Comparison of ENCODE assay signal across 1 cellular context in the genomic region with DNA sequence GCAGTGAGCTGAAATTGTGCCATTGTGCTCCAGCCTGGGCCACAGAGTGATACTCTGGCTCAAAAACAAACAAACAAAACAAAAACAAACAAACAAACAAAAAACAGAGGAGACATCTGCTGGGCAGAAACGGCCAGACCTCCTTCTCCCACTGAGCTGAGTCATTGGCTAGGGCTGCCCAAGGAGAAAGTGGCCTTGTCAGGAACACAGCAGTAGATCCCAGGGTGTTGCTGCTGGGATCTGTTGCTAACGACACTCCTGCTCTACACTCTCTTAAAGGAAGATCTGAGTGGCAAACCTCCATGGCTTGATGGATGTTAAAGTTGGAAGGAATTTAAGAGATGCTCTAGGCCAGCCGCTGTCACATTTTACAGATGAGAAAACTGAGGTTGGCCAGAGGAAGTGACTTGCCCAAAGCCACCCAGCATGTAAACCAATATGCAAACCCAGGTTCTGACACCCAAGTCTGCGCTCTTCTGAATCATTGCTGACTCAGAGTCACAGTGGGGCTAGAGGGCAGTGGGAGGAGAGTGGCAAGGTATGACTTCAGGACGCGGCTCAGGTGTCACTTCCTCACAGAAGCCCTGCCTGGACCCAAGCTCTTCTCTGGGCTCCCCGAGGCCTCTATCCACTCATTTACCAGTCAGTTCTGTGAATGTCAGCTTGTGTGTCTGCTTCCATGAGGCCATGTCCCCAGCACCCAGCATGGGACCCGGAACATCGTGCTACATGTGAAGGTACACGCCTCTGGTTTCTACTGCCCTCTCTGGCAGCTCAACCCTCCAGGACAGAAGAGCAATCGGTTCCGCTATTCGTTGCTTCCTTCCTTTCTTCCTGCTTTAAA.
TF ChIP-seq lines count a peak whose summit lies in the region.

No MANE protein-coding gene starts in this region.

TF ChIP-seq in K562, 482 proteins besides CTCF, POLR2A, EP300 and RAD21 (continued from another document and continues in another):
- TF ChIP-seq ZNF431 (CRISPR knock-in tag; IDR thresholded peaks at IDR 0.05) (peak; percentile 53; the same call in 1 of the 2 replicates), ZFP36 (IDR thresholded peaks at IDR 0.05; ENCODE audit: low read depth, low read length, partially characterized antibody) (peak; percentile 56), ZHX1 (conservative IDR thresholded peaks at IDR 0.05; ENCODE audit: low read length) (no peak), FOS (IDR thresholded peaks at IDR 0.05; ENCODE audit: extremely low read depth, insufficient read length) (peak; percentile 15), ZNF143 (CRISPR knock-in tag; IDR thresholded peaks at IDR 0.05) (no peak), TCFL5 (CRISPR knock-in tag; conservative IDR thresholded peaks at IDR 0.05) (no peak), MITF (IDR thresholded peaks at IDR 0.05) (no peak; the same call in 1 of the 2 replicates), SMAD4 (CRISPR knock-in tag; conservative IDR thresholded peaks at IDR 0.05) (0 out of 2 replicates have a peak, but pooled peaks have one; percentile 40), CBFA2T3 (IDR thresholded peaks at IDR 0.05) (0 out of 2 replicates have a peak, but pooled peaks have one; percentile 2), CHCHD3 (CRISPR knock-in tag; IDR thresholded peaks at IDR 0.05) (no peak), FOSL1 (tag; conservative IDR thresholded peaks at IDR 0.05) (peak; percentile 95), MNT (conservative IDR thresholded peaks at IDR 0.05) (peak; percentile 36 to 46; a peak in 3 of 4 replicates), KDM1A (IDR thresholded peaks at IDR 0.05) (peak; percentile 81 to 93), ZEB2 (IDR thresholded peaks at IDR 0.05) (peak; percentile 51), STAT5A (IDR thresholded peaks at IDR 0.05; ENCODE audit: borderline replicate concordance, low read length) (no peak), PTBP1 (IDR thresholded peaks at IDR 0.05; ENCODE audit: low read depth, low read length) (0 out of 2 replicates have a peak, but pooled peaks have one; percentile 41), NRF1 (conservative IDR thresholded peaks at IDR 0.05 in 1 of 2, IDR thresholded peaks at IDR 0.05 in 1 of 2) (0 out of 4 replicates have a peak, but pooled peaks of 1 of the 2 experiments have one; percentile 13), ZNF589 (CRISPR knock-in tag; IDR thresholded peaks at IDR 0.05; ENCODE audit: low read depth) (peak; percentile 2; the same call in 1 of the 2 replicates), GABPB1 (CRISPR knock-in tag; IDR thresholded peaks at IDR 0.05) (peak; percentile 37; the same call in 1 of the 2 replicates), ZBTB17 (CRISPR knock-in tag; IDR thresholded peaks at IDR 0.05) (no peak), SMARCE1 (IDR thresholded peaks at IDR 0.05) (peak; percentile 44), RCOR1 (IDR thresholded peaks at IDR 0.05; ENCODE audit: borderline replicate concordance in 1 of 2, low read depth in 2 of 2, low read length in 2 of 2) (peak; percentile 56 to 73; a peak in 3 of 4 replicates), CTBP1 (IDR thresholded peaks at IDR 0.05; ENCODE audit: borderline replicate concordance) (peak; percentile 45; the same call in 1 of the 2 replicates), BACH1 (tag; IDR thresholded peaks at IDR 0.05) (no peak), SFPQ (IDR thresholded peaks at IDR 0.05; ENCODE audit: low read depth, low read length) (no peak), CBX5 (IDR thresholded peaks at IDR 0.05; ENCODE audit: borderline replicate concordance, low read depth) (no peak), MAFK (IDR thresholded peaks at IDR 0.05; ENCODE audit: low read length) (peak; percentile 44; the same call in 1 of the 2 replicates)
- TF ChIP-seq, protein P1, sequence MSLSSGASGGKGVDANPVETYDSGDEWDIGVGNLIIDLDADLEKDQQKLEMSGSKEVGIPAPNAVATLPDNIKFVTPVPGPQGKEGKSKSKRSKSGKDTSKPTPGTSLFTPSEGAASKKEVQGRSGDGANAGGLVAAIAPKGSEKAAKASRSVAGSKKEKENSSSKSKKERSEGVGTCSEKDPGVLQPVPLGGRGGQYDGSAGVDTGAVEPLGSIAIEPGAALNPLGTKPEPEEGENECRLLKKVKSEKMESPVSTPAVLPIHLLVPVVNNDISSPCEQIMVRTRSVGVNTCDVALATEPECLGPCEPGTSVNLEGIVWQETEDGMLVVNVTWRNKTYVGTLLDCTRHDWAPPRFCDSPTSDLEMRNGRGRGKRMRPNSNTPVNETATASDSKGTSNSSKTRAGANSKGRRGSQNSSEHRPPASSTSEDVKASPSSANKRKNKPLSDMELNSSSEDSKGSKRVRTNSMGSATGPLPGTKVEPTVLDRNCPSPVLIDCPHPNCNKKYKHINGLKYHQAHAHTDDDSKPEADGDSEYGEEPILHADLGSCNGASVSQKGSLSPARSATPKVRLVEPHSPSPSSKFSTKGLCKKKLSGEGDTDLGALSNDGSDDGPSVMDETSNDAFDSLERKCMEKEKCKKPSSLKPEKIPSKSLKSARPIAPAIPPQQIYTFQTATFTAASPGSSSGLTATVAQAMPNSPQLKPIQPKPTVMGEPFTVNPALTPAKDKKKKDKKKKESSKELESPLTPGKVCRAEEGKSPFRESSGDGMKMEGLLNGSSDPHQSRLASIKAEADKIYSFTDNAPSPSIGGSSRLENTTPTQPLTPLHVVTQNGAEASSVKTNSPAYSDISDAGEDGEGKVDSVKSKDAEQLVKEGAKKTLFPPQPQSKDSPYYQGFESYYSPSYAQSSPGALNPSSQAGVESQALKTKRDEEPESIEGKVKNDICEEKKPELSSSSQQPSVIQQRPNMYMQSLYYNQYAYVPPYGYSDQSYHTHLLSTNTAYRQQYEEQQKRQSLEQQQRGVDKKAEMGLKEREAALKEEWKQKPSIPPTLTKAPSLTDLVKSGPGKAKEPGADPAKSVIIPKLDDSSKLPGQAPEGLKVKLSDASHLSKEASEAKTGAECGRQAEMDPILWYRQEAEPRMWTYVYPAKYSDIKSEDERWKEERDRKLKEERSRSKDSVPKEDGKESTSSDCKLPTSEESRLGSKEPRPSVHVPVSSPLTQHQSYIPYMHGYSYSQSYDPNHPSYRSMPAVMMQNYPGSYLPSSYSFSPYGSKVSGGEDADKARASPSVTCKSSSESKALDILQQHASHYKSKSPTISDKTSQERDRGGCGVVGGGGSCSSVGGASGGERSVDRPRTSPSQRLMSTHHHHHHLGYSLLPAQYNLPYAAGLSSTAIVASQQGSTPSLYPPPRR (CRISPR knock-in tag; IDR thresholded peaks at IDR 0.05; ENCODE audit: borderline replicate concordance), result 0 out of 2 replicates have a peak, but pooled peaks have one; percentile 64
- TF ChIP-seq, protein P2, sequence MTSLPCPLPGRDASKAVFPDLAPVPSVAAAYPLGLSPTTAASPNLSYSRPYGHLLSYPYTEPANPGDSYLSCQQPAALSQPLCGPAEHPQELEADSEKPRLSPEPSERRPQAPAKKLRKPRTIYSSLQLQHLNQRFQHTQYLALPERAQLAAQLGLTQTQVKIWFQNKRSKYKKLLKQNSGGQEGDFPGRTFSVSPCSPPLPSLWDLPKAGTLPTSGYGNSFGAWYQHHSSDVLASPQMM (CRISPR knock-in tag; IDR thresholded peaks at IDR 0.05), result no peak
- TF ChIP-seq, protein P3, sequence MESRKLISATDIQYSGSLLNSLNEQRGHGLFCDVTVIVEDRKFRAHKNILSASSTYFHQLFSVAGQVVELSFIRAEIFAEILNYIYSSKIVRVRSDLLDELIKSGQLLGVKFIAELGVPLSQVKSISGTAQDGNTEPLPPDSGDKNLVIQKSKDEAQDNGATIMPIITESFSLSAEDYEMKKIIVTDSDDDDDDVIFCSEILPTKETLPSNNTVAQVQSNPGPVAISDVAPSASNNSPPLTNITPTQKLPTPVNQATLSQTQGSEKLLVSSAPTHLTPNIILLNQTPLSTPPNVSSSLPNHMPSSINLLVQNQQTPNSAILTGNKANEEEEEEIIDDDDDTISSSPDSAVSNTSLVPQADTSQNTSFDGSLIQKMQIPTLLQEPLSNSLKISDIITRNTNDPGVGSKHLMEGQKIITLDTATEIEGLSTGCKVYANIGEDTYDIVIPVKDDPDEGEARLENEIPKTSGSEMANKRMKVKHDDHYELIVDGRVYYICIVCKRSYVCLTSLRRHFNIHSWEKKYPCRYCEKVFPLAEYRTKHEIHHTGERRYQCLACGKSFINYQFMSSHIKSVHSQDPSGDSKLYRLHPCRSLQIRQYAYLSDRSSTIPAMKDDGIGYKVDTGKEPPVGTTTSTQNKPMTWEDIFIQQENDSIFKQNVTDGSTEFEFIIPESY (CRISPR knock-in tag; IDR thresholded peaks at IDR 0.05), result peak; percentile 26; the same call in 1 of the 2 replicates
- TF ChIP-seq, protein P4, sequence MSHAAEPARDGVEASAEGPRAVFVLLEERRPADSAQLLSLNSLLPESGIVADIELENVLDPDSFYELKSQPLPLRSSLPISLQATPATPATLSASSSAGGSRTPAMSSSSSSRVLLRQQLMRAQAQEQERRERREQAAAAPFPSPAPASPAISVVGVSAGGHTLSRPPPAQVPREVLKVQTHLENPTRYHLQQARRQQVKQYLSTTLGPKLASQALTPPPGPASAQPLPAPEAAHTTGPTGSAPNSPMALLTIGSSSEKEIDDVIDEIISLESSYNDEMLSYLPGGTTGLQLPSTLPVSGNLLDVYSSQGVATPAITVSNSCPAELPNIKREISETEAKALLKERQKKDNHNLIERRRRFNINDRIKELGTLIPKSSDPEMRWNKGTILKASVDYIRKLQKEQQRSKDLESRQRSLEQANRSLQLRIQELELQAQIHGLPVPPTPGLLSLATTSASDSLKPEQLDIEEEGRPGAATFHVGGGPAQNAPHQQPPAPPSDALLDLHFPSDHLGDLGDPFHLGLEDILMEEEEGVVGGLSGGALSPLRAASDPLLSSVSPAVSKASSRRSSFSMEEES (CRISPR knock-in tag; IDR thresholded peaks at IDR 0.05), result no peak
- TF ChIP-seq, protein P5, sequence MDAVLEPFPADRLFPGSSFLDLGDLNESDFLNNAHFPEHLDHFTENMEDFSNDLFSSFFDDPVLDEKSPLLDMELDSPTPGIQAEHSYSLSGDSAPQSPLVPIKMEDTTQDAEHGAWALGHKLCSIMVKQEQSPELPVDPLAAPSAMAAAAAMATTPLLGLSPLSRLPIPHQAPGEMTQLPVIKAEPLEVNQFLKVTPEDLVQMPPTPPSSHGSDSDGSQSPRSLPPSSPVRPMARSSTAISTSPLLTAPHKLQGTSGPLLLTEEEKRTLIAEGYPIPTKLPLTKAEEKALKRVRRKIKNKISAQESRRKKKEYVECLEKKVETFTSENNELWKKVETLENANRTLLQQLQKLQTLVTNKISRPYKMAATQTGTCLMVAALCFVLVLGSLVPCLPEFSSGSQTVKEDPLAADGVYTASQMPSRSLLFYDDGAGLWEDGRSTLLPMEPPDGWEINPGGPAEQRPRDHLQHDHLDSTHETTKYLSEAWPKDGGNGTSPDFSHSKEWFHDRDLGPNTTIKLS (IDR thresholded peaks at IDR 0.05; ENCODE audit: borderline replicate concordance, low read depth), result peak; percentile 43; the same call in 1 of the 2 replicates
- TF ChIP-seq, protein P6, sequence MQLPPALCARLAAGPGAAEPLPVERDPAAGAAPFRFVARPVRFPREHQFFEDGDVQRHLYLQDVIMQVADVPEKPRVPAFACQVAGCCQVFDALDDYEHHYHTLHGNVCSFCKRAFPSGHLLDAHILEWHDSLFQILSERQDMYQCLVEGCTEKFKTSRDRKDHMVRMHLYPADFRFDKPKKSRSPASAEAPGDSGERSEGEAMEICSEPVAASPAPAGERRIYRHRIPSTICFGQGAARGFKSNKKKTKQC (CRISPR knock-in tag; IDR thresholded peaks at IDR 0.05), result peak; percentile 82; the same call in 1 of the 2 replicates
